41 cellular contexts compared by ENCODE assay signal in genomic region chr19:35842666-35843272, GRCh38. TPM values are rescaled to one million over a fixed set of nuclear protein-coding genes. Genes with fewer than 3 reads are reported as not detected.
"Had no signal": no experiment of that assay in that cellular context is flagged by ENCODE, and none has a peak within 500 bp of the region (broad histone marks: within the 10 kb centered on the region; RNA-seq: fewer than 3 reads in every experiment).

No MANE protein-coding gene starts in this region.

- FAIRE-seq: bronchial epithelial cell, TTC549 had no signal

- H3K36me3 ChIP-seq: adrenal gland, ascending aorta, cardiac muscle cell had no signal

- H3K9me3 ChIP-seq: adrenal gland had no signal

- H3K4me3 ChIP-seq: adrenal gland, ascending aorta, cardiac muscle cell had no signal

- H3K9me3 Mint-ChIP-seq: activated CD4-positive, alpha-beta T cell treated with anti-CD3 and anti-CD28 coated beads, Interleukin-2, amount 10 ng/mL, durations not matched to agents 24 days and 14 days; activated CD8-positive, alpha-beta T cell treated with anti-CD3 and anti-CD28 coated beads for 36 hours; activated T-helper 17 cell treated with anti-CD3 and anti-CD28 coated beads, Interleukin-2, amount 50 U/mL, for 72 hours had no signal

- H3K27ac ChIP-seq: adrenal gland, ascending aorta, cardiac muscle cell, VCaP had no signal

- H3K27ac Mint-ChIP-seq: activated B cell treated with CpG ODN at 0.5 μM for 24 hours; activated CD4-positive, alpha-beta memory T cell treated with anti-CD3 and anti-CD28 coated beads for 36 hours; activated CD4-positive, alpha-beta T cell treated with anti-CD3 and anti-CD28 coated beads, Interleukin-2, amount 10 ng/mL, durations not matched to agents 24 days and 14 days; activated CD8-positive, alpha-beta T cell treated with anti-CD3 and anti-CD28 coated beads for 36 hours; activated naive CD4-positive, alpha-beta T cell treated with anti-CD3 and anti-CD28 coated beads for 36 hours; activated naive CD4-positive, alpha-beta T cell treated with anti-CD3 and anti-CD28 coated beads, Interleukin-2, amount 50 U/mL, for 72 hours; activated naive CD8-positive, alpha-beta T cell treated with anti-CD3 and anti-CD28 coated beads for 36 hours; activated T-cell treated with anti-CD3 and anti-CD28 coated beads, Interleukin-2, amount 50 U/mL, for 72 hours; activated T-helper 1 cell treated with anti-CD3 and anti-CD28 coated beads, Interleukin-12 subunit alpha, Interleukin-12 subunit beta, Interleukin-2, Interleukin-4 antibody, amounts not matched to agents 30 ng/mL and 10 ng/mL and 1 ng/mL, durations not matched to agents 14 hours and 24 hours and 36 hours; activated T-helper 17 cell treated with anti-CD3 and anti-CD28 coated beads, Interleukin-2, amount 50 U/mL, for 72 hours; brain; T-helper 1 cell treated with Interleukin-12 subunit alpha and Interleukin-12 subunit beta and Interleukin-4 antibody, amounts not matched to agents 30 μg/mL and 1 μg/mL, for 36 hours; T-helper 2 cell treated with Interferon-gamma antibody and Interleukin-4, amounts not matched to agents 5 μg/mL and 100 μg/mL, for 36 hours had no signal

- DNase-seq: activated B cell treated with CpG ODN at 0.5 μM for 24 hours; activated CD4-positive, alpha-beta memory T cell treated with anti-CD3 and anti-CD28 coated beads for 36 hours; activated CD4-positive, alpha-beta T cell treated with anti-CD3 and anti-CD28 coated beads for 4 hours; activated CD4-positive, alpha-beta T cell treated with anti-CD3 and anti-CD28 coated beads, Interleukin-2, amount 10 ng/mL, durations not matched to agents 24 days and 14 days; activated CD4-positive, alpha-beta T cell treated with anti-CD3 and anti-CD28 coated beads, Interleukin-2, amount 50 U/mL, for 1 hour; activated CD4-positive, alpha-beta T cell treated with anti-CD3 and anti-CD28 coated beads, Interleukin-2, amount 50 U/mL, for 4 hours; activated CD4-positive, CD25-positive, alpha-beta regulatory T cell treated with anti-CD3 and anti-CD28 coated beads, Interleukin-2, amount 50 U/mL, for 72 hours; activated CD8-positive, alpha-beta memory T cell treated with anti-CD3 and anti-CD28 coated beads, Interleukin-2, amount 50 U/mL, for 4 hours; activated CD8-positive, alpha-beta T cell treated with anti-CD3 and anti-CD28 coated beads for 36 hours; activated effector memory CD4-positive, alpha-beta T cell treated with anti-CD3 and anti-CD28 coated beads, Interleukin-2, amount 50 U/mL, for 16 hours; activated gamma-delta T cell treated with Interleukin-2 at 50 U/mL for 16 hours; activated naive CD4-positive, alpha-beta T cell; activated naive CD4-positive, alpha-beta T cell treated with anti-CD3 and anti-CD28 coated beads for 36 hours; activated naive CD4-positive, alpha-beta T cell treated with anti-CD3 and anti-CD28 coated beads, Interleukin-2, amount 50 U/mL, for 16 hours; activated naive CD8-positive, alpha-beta T cell treated with anti-CD3 and anti-CD28 coated beads for 36 hours; activated T-cell treated with anti-CD3 and anti-CD28 coated beads for 4 hours; activated T-cell treated with anti-CD3 and anti-CD28 coated beads, Interleukin-2, amount 50 U/mL, for 1 hour; activated T-cell treated with anti-CD3 and anti-CD28 coated beads, Interleukin-2, amount 50 U/mL, for 4 hours; activated T-cell treated with anti-CD3 and anti-CD28 coated beads, Interleukin-2, amount 50 U/mL, for 72 hours; adrenal gland; amniotic stem cell; anterior cingulate cortex; caudate nucleus; cerebellar nuclear complex; T-helper 1 cell; T-helper 2 cell; T-helper 9 cell had no signal

- H3K4me3 Mint-ChIP-seq: activated B cell treated with CpG ODN at 0.5 μM for 24 hours; activated CD4-positive, alpha-beta memory T cell treated with anti-CD3 and anti-CD28 coated beads for 36 hours; activated CD4-positive, alpha-beta T cell treated with anti-CD3 and anti-CD28 coated beads, Interleukin-2, amount 10 ng/mL, durations not matched to agents 24 days and 14 days; activated CD8-positive, alpha-beta T cell treated with anti-CD3 and anti-CD28 coated beads for 36 hours; activated naive CD4-positive, alpha-beta T cell treated with anti-CD3 and anti-CD28 coated beads for 36 hours; activated naive CD8-positive, alpha-beta T cell treated with anti-CD3 and anti-CD28 coated beads for 36 hours; activated T-cell treated with anti-CD3 and anti-CD28 coated beads, Interleukin-2, amount 50 U/mL, for 4 hours; activated T-cell treated with anti-CD3 and anti-CD28 coated beads, Interleukin-2, amount 50 U/mL, for 72 hours; activated T-helper 1 cell treated with anti-CD3 and anti-CD28 coated beads, Interleukin-12 subunit alpha, Interleukin-12 subunit beta, Interleukin-2, Interleukin-4 antibody, amounts not matched to agents 30 ng/mL and 10 ng/mL and 1 ng/mL, durations not matched to agents 14 hours and 24 hours and 36 hours; activated T-helper 17 cell treated with anti-CD3 and anti-CD28 coated beads, Interleukin-2, amount 50 U/mL, for 72 hours; central memory CD8-positive, alpha-beta T cell; T-helper 1 cell treated with Interleukin-12 subunit alpha and Interleukin-12 subunit beta and Interleukin-4 antibody, amounts not matched to agents 30 μg/mL and 1 μg/mL, for 36 hours; T-helper 2 cell treated with Interferon-gamma antibody and Interleukin-4, amounts not matched to agents 5 μg/mL and 100 μg/mL, for 36 hours had no signal

- H3K36me3 Mint-ChIP-seq: activated CD4-positive, alpha-beta memory T cell treated with anti-CD3 and anti-CD28 coated beads for 36 hours; activated naive CD8-positive, alpha-beta T cell treated with anti-CD3 and anti-CD28 coated beads for 36 hours; brain had no signal

- ATAC-seq: activated CD8-positive, alpha-beta T cell treated with anti-CD3 and anti-CD28 coated beads for 36 hours; activated naive CD4-positive, alpha-beta T cell treated with anti-CD3 and anti-CD28 coated beads, Interleukin-2, amount 50 U/mL, for 72 hours; activated T-cell treated with anti-CD3 and anti-CD28 coated beads, Interleukin-2, amount 50 U/mL, for 4 hours; activated T-cell treated with anti-CD3 and anti-CD28 coated beads, Interleukin-2, amount 50 U/mL, for 72 hours; activated T-helper 17 cell treated with anti-CD3 and anti-CD28 coated beads, Interleukin-2, amount 50 U/mL, for 72 hours had no signal

RNA-seq across cellular contexts. Expression of gene NPHS1, which starts 9.5 kb away (rescaled TPM):
- total RNA-seq: activated CD4-positive, alpha-beta memory T cell treated with anti-CD3 and anti-CD28 coated beads for 36 hours; activated CD4-positive, alpha-beta T cell treated with anti-CD3 and anti-CD28 coated beads, Interleukin-2, amount 10 ng/mL, durations not matched to agents 24 days and 14 days; activated CD8-positive, alpha-beta memory T cell treated with anti-CD3 and anti-CD28 coated beads for 36 hours; activated CD8-positive, alpha-beta T cell treated with anti-CD3 and anti-CD28 coated beads for 36 hours; ascending aorta; bronchial epithelial cell; chondrocyte had no signal
- polyA plus RNA-seq: adrenal gland had no signal

RNA-seq across cellular contexts. Expression of gene KIRREL2, which starts 13.9 kb away (rescaled TPM):
- total RNA-seq: activated B cell treated with CpG ODN at 0.5 μM for 24 hours, ascending aorta, bronchial epithelial cell had no signal

RNA-seq across cellular contexts. Expression of gene APLP1, which starts 25.6 kb away (rescaled TPM):
- total RNA-seq: activated B cell treated with CpG ODN at 0.5 μM for 24 hours had no signal

RNA-seq across cellular contexts. Expression of gene PRODH2, which starts 30.1 kb away (rescaled TPM):
- total RNA-seq: activated B cell treated with CpG ODN at 0.5 μM for 24 hours; activated CD4-positive, alpha-beta memory T cell treated with anti-CD3 and anti-CD28 coated beads for 36 hours; activated CD4-positive, alpha-beta T cell treated with anti-CD3 and anti-CD28 coated beads, Interleukin-2, amount 10 ng/mL, durations not matched to agents 24 days and 14 days; activated CD8-positive, alpha-beta memory T cell treated with anti-CD3 and anti-CD28 coated beads for 36 hours; activated CD8-positive, alpha-beta T cell treated with anti-CD3 and anti-CD28 coated beads for 36 hours; activated naive CD4-positive, alpha-beta T cell treated with anti-CD3 and anti-CD28 coated beads for 36 hours; activated naive CD4-positive, alpha-beta T cell treated with anti-CD3 and anti-CD28 coated beads, Interleukin-2, amount 50 U/mL, for 72 hours; activated naive CD8-positive, alpha-beta T cell treated with anti-CD3 and anti-CD28 coated beads for 36 hours; activated T-cell treated with anti-CD3 and anti-CD28 coated beads, Interleukin-2, amount 50 U/mL, for 4 hours; activated T-cell treated with anti-CD3 and anti-CD28 coated beads, Interleukin-2, amount 50 U/mL, for 72 hours; activated T-helper 1 cell treated with anti-CD3 and anti-CD28 coated beads, Interleukin-12 subunit alpha, Interleukin-12 subunit beta, Interleukin-2, Interleukin-4 antibody, amounts not matched to agents 30 ng/mL and 10 ng/mL and 1 ng/mL, durations not matched to agents 14 hours and 24 hours and 36 hours; ascending aorta; bronchial epithelial cell; chondrocyte had no signal
- polyA plus RNA-seq: cardiac muscle cell had no signal
